In genomic region chr1:243598433-243598832, GRCh38 we compare ENCODE assay signal across 8 cellular contexts.
DNase-seq lines count a peak whose midpoint lies in the region; ATAC-seq and TF ChIP-seq lines count a peak whose summit lies in the region.

No MANE protein-coding gene starts in this region.

- H3K9ac ChIP-seq in mesenchymal stem cell (ENCODE audit: low read length): no peak overlapping the region

- H3K18ac ChIP-seq in mesenchymal stem cell (ENCODE audit: low read depth in 1 of 2, low read length in 2 of 2): peak overlapping the region in 1 of 2 experiments; percentile 11

- H3K27me3 ChIP-seq in mesenchymal stem cell (ENCODE audit: control insufficient read depth in 1 of 2, insufficient read depth in 1 of 2, low read length in 2 of 2): no peaks in the 10 kb centered on the region
- no peaks in the 10 kb centered on the region for H3K27me3 ChIP-seq in suprapubic skin

- H3K27ac ChIP-seq in mesenchymal stem cell (ENCODE audit: low read length, poor library complexity, severe bottlenecking) (no peak overlapping the region), suprapubic skin (no peak overlapping the region)

- no peak overlapping the region for H2BK12ac ChIP-seq in mesenchymal stem cell (ENCODE audit: low read length in 2 of 2)

- H4K91ac ChIP-seq in mesenchymal stem cell (ENCODE audit: low read length): no peak overlapping the region

- peaks cover 23% of the 10 kb centered on the region for H3K36me3 Mint-ChIP-seq in activated T-cell treated with anti-CD3 and anti-CD28 coated beads, Interleukin-2, amount 50 U/mL, for 4 hours (ENCODE audit: insufficient read depth)

- WGBS in mesenchymal stem cell: 31% methylated on average over 2 of the region's 2 CpGs
- 53% methylated on average over 2 of the region's 2 CpGs for WGBS in suprapubic skin

- H3K4me3 Mint-ChIP-seq in activated T-cell treated with anti-CD3 and anti-CD28 coated beads, Interleukin-2, amount 50 U/mL, for 4 hours: no peak overlapping the region

- peak; percentile 26 for DNase-seq in GM12865 (ENCODE audit: low read depth)
- DNase-seq in HK-2 (ENCODE audit: unreplicated experiment): peak; percentile 21
- DNase-seq in activated T-cell treated with anti-CD3 and anti-CD28 coated beads, Interleukin-2, amount 50 U/mL, for 4 hours: peak; percentile 23
- DNase-seq in mesenchymal stem cell: peak; percentile 52
- no peak for DNase-seq in NCI-H1417 (lab: John Stamatoyannopoulos, UW)
- DNase-seq in left lobe of liver (ENCODE audit: low spot score): no peak
- DNase-seq in suprapubic skin (ENCODE audit: low spot score in 2 of 2): no peak
- no peak for DNase-seq in posterior cingulate gyrus

- peaks cover 6% of the 10 kb centered on the region for H3K4me1 ChIP-seq in mesenchymal stem cell (ENCODE audit: control insufficient read depth, insufficient read depth, low read depth, low read length)
- H3K4me1 ChIP-seq in suprapubic skin: no peaks in the 10 kb centered on the region

- no peak for TF ChIP-seq POLR2A in suprapubic skin (IDR thresholded peaks at IDR 0.05)

- no peak overlapping the region for H3K4me2 ChIP-seq in mesenchymal stem cell (ENCODE audit: low read length, poor library complexity, severe bottlenecking)

- H2BK5ac ChIP-seq in mesenchymal stem cell (ENCODE audit: low read depth, low read length, poor library complexity, severe bottlenecking): no peak overlapping the region

- H3K36me3 ChIP-seq in mesenchymal stem cell (ENCODE audit: control insufficient read depth in 1 of 2, insufficient read depth in 2 of 2, low read depth in 1 of 2, low read length in 2 of 2) (peaks cover 2 to 14% of the 10 kb centered on the region in 2 experiments), suprapubic skin (no peaks in the 10 kb centered on the region)

- peaks cover 10% of the 10 kb centered on the region for H3K9me3 ChIP-seq in mesenchymal stem cell (ENCODE audit: control insufficient read depth, low read length)
- peaks cover 7% of the 10 kb centered on the region for H3K9me3 ChIP-seq in suprapubic skin

- no peak for TF ChIP-seq EP300 in suprapubic skin (IDR thresholded peaks at IDR 0.05)

- intact Hi-C loops in posterior cingulate gyrus (cut with DNase I): no loop called here

- H2AFZ ChIP-seq in mesenchymal stem cell (ENCODE audit: low read depth, low read length): no peak overlapping the region

- H2AK5ac ChIP-seq in mesenchymal stem cell (ENCODE audit: low read length, severe bottlenecking): no peak overlapping the region

- peaks cover 6% of the 10 kb centered on the region for H3K79me1 ChIP-seq in mesenchymal stem cell (replicated peaks; ENCODE audit: low read length, poor library complexity, severe bottlenecking)

- H2BK120ac ChIP-seq in mesenchymal stem cell (ENCODE audit: low read depth, low read length): no peak overlapping the region

- no peak overlapping the region for H4K8ac ChIP-seq in mesenchymal stem cell (ENCODE audit: low read length)

- no peak overlapping the region for H3K4ac ChIP-seq in mesenchymal stem cell (ENCODE audit: low read depth in 1 of 2, low read length in 2 of 2)

- H3K9me3 Mint-ChIP-seq in activated T-cell treated with anti-CD3 and anti-CD28 coated beads, Interleukin-2, amount 50 U/mL, for 4 hours: peaks cover 18% of the 10 kb centered on the region

- H3K23ac ChIP-seq in mesenchymal stem cell (ENCODE audit: low read length in 2 of 2): no peak overlapping the region

- H3K4me1 Mint-ChIP-seq in activated T-cell treated with anti-CD3 and anti-CD28 coated beads, Interleukin-2, amount 50 U/mL, for 4 hours (ENCODE audit: low read depth): peaks cover 37% of the 10 kb centered on the region

- H3K14ac ChIP-seq in mesenchymal stem cell (ENCODE audit: low read length in 2 of 2): no peak overlapping the region

- H3K27me3 Mint-ChIP-seq in activated T-cell treated with anti-CD3 and anti-CD28 coated beads, Interleukin-2, amount 50 U/mL, for 4 hours (ENCODE audit: low read depth): no peaks in the 10 kb centered on the region

- TF ChIP-seq CTCF in GM12865 (IDR thresholded peaks at IDR 0.05; ENCODE audit: insufficient read depth, low read depth, low read length, missing control alignments) (no peak), suprapubic skin (IDR thresholded peaks at IDR 0.05) (no peak)

- ATAC-seq in activated T-cell treated with anti-CD3 and anti-CD28 coated beads, Interleukin-2, amount 50 U/mL, for 4 hours: peak; percentile 54 to 55
- no peak for ATAC-seq in left lobe of liver

- no peak overlapping the region for H2BK15ac ChIP-seq in mesenchymal stem cell (ENCODE audit: low read depth, poor library complexity, severe bottlenecking)

- H3K4me3 ChIP-seq in GM12865 (ENCODE audit: low read depth, low read length) (no peak overlapping the region), mesenchymal stem cell (ENCODE audit: insufficient read depth in 1 of 2, low read depth in 1 of 2, low read length in 2 of 2) (no peak overlapping the region), suprapubic skin (no peak overlapping the region)

Comparison
In these comparisons a context has a peak if more than half of its experiments do, and no peak if none do; other contexts are left out.
1. DNase-seq: peak in GM12865 (single experiment), HK-2 (single experiment), activated T-cell treated with anti-CD3 and anti-CD28 coated beads, Interleukin-2, amount 50 U/mL, for 4 hours (single experiment) and mesenchymal stem cell (single experiment); none in NCI-H1417 (0 of 3), left lobe of liver (single experiment), suprapubic skin (0 of 2) and posterior cingulate gyrus (0 of 10).